ENCODE assay signal across 13 cellular contexts in the genomic region with DNA sequence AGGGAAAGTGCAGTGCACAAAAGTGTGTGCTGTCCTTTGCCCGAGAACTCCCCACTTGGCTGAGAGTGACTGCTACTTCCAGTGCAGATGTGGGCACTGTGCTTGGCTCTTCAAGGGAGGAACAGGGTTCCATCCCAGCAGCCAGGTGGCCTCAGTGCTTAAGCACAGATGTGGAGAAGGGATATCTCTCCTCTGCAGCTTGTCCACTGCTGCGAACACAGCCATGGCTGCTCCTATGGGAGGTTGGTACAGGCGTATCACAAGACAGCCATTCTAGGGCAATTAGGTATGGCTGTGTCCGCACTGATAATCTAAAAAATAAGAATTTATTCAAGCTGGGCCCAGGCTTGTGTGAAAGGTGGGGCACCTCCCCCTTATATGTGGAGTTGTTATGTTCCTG.
DNase-seq lines count a peak whose midpoint lies in the region; ATAC-seq lines count a peak whose summit lies in the region.
"Had no signal": no experiment of that assay in that cellular context is flagged by ENCODE, and none has a peak within 500 bp of the region (broad histone marks: within the 10 kb centered on the region; RNA-seq: fewer than 3 reads in every experiment).

No MANE protein-coding gene starts in this region.

- H3K27me3 Mint-ChIP-seq in activated CD4-positive, alpha-beta T cell treated with anti-CD3 and anti-CD28 coated beads for 36 hours, result no peaks in the 10 kb centered on the region
- no peaks in the 10 kb centered on the region for H3K27me3 Mint-ChIP-seq in IgD-negative memory B cell
- no peaks in the 10 kb centered on the region for H3K27me3 Mint-ChIP-seq in effector memory CD8-positive, alpha-beta T cell

- POLR2A ChIA-PET in activated CD4-positive, alpha-beta T cell treated with anti-CD3 and anti-CD28 coated beads for 36 hours (lab: Charles Lee), result no interaction called here

- peaks cover 16% of the 10 kb centered on the region for H3K4me1 Mint-ChIP-seq in activated CD4-positive, alpha-beta T cell treated with anti-CD3 and anti-CD28 coated beads for 36 hours
- H3K4me1 Mint-ChIP-seq in IgD-negative memory B cell, result peaks cover 5 to 11% (median 6%) of the 10 kb centered on the region in 3 donors
- H3K4me1 Mint-ChIP-seq in effector memory CD8-positive, alpha-beta T cell (ENCODE audit: low read depth in 2 of 2), result peaks cover 19 to 33% of the 10 kb centered on the region in 2 donors
- peaks cover 24% of the 10 kb centered on the region for H3K4me1 Mint-ChIP-seq in stimulated activated effector memory CD8-positive, alpha-beta T cell treated with anti-CD3 and anti-CD28 coated beads, Interleukin-12 subunit alpha, Interleukin-12 subunit beta, amount 100 ng/mL, for 72 hours

- H3K4me3 Mint-ChIP-seq in activated CD4-positive, alpha-beta T cell treated with anti-CD3 and anti-CD28 coated beads for 36 hours, result no peak overlapping the region
- H3K4me3 Mint-ChIP-seq in IgD-negative memory B cell, result no peak overlapping the region
- no peak overlapping the region for H3K4me3 Mint-ChIP-seq in effector memory CD8-positive, alpha-beta T cell
- H3K4me3 Mint-ChIP-seq in stimulated activated effector memory CD8-positive, alpha-beta T cell treated with anti-CD3 and anti-CD28 coated beads, Interleukin-12 subunit alpha, Interleukin-12 subunit beta, amount 100 ng/mL, for 72 hours, result no peak overlapping the region

- peaks cover 20% of the 10 kb centered on the region for H3K36me3 Mint-ChIP-seq in activated CD4-positive, alpha-beta T cell treated with anti-CD3 and anti-CD28 coated beads for 36 hours (ENCODE audit: low read depth)
- peaks cover 14% of the 10 kb centered on the region for H3K36me3 Mint-ChIP-seq in IgD-negative memory B cell
- peaks cover 8% of the 10 kb centered on the region for H3K36me3 Mint-ChIP-seq in effector memory CD8-positive, alpha-beta T cell (ENCODE audit: insufficient read depth)
- H3K36me3 Mint-ChIP-seq in stimulated activated effector memory CD8-positive, alpha-beta T cell treated with anti-CD3 and anti-CD28 coated beads, Interleukin-12 subunit alpha, Interleukin-12 subunit beta, amount 100 ng/mL, for 72 hours, result peaks cover 9% of the 10 kb centered on the region

- no peak for ATAC-seq in activated CD4-positive, alpha-beta T cell treated with anti-CD3 and anti-CD28 coated beads for 36 hours
- ATAC-seq in effector memory CD8-positive, alpha-beta T cell (replicated peaks), result no peak
- ATAC-seq in stimulated activated effector memory CD8-positive, alpha-beta T cell treated with anti-CD3 and anti-CD28 coated beads, Interleukin-12 subunit alpha, Interleukin-12 subunit beta, amount 100 ng/mL, for 72 hours, result peak; percentile 49

- H3K27ac Mint-ChIP-seq in activated CD4-positive, alpha-beta T cell treated with anti-CD3 and anti-CD28 coated beads for 36 hours, result peak overlapping the region; percentile 34
- H3K27ac Mint-ChIP-seq in IgD-negative memory B cell, result peak overlapping the region in 2 of 3 donors; percentile 60 to 78
- peak overlapping the region; percentile 8 to 68 for H3K27ac Mint-ChIP-seq in effector memory CD8-positive, alpha-beta T cell
- no peak overlapping the region for H3K27ac Mint-ChIP-seq in stimulated activated effector memory CD8-positive, alpha-beta T cell treated with anti-CD3 and anti-CD28 coated beads, Interleukin-12 subunit alpha, Interleukin-12 subunit beta, amount 100 ng/mL, for 72 hours

- intact Hi-C loops in activated CD4-positive, alpha-beta T cell treated with anti-CD3 and anti-CD28 coated beads for 36 hours (cut with DNase I, micrococcal nuclease), result loop anchor here in 1 of 2 experiments (5.0 kb wide), 1 partner anchor 273 kb away; no protein-coding TSS in a partner anchor
- intact Hi-C loops in cardiac septum (cut with DNase I), result no loop called here

- DNase-seq in activated CD4-positive, alpha-beta T cell treated with anti-CD3 and anti-CD28 coated beads for 36 hours, result no peak
- no peak for DNase-seq in activated CD4-positive, alpha-beta T cell treated with anti-CD3 and anti-CD28 coated beads for 48 hours
- no peak for DNase-seq in effector memory CD8-positive, alpha-beta T cell
- DNase-seq in stimulated activated effector memory CD8-positive, alpha-beta T cell treated with anti-CD3 and anti-CD28 coated beads, Interleukin-12 subunit alpha, Interleukin-12 subunit beta, amount 100 ng/mL, for 72 hours (ENCODE audit: low spot score in 2 of 2), result no peak
- DNase-seq in NCI-H226, result no peak
- DNase-seq in NCI-H146 treated with DMSO at 0.1 percent for 48 hours (lab: John Stamatoyannopoulos, UW; ENCODE audit: unreplicated experiment), result no peak
- DNase-seq in cardiac septum (ENCODE audit: low spot score), result no peak
- DNase-seq: activated CD8-positive, alpha-beta memory T cell treated with anti-CD3 and anti-CD28 coated beads, Interleukin-2, amount 50 U/mL, for 48 hours; activated naive CD4-positive, alpha-beta T cell treated with Interleukin-2 at 50 U/mL for 16 hours; glutamatergic neuron; NCI-H1417; Right ventricle myocardium superior had no signal

- CTCF ChIA-PET in activated CD4-positive, alpha-beta T cell treated with anti-CD3 and anti-CD28 coated beads for 36 hours (lab: Charles Lee), result interaction anchor here (0.5 to 2.2 kb wide), 16 partner anchors 11 to 354 kb away, joined by 3 to 10 read pairs (median 4); no protein-coding TSS in a partner anchor

- H3K9me3 Mint-ChIP-seq in activated CD4-positive, alpha-beta T cell treated with anti-CD3 and anti-CD28 coated beads for 36 hours (ENCODE audit: low read depth), result peaks cover 1% of the 10 kb centered on the region
- peaks cover 0 to 2% (median 0%) of the 10 kb centered on the region in 3 donors for H3K9me3 Mint-ChIP-seq in IgD-negative memory B cell
- H3K9me3 Mint-ChIP-seq in effector memory CD8-positive, alpha-beta T cell, result no peaks in the 10 kb centered on the region
- H3K9me3 Mint-ChIP-seq in stimulated activated effector memory CD8-positive, alpha-beta T cell treated with anti-CD3 and anti-CD28 coated beads, Interleukin-12 subunit alpha, Interleukin-12 subunit beta, amount 100 ng/mL, for 72 hours, result no peaks in the 10 kb centered on the region
